27 cellular contexts compared by ENCODE assay signal in the genomic region with DNA sequence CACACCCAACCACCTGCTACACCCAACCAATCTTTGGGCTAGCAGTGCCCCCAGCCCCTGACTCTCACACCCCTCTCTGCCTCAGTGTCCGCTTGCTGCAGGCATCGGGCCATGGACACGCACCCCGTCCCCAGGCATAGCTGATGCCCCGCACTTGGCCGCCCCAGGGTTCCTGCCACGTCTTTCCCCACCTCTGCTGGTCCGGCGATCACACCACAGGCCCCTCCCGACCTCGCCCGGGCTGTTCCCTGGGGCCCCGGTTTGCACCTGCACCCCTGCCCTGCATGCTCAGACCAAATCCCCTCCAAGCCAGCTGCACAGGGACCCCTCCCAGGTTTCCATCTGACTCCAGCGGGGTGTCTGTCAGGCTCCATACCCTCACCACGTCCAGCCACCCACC. TPM values are rescaled to one million over a fixed set of nuclear protein-coding genes. Genes with fewer than 3 reads are reported as not detected.
"Had no signal": no experiment of that assay in that cellular context is flagged by ENCODE, and none has a peak within 500 bp of the region (broad histone marks: within the 10 kb centered on the region; RNA-seq: fewer than 3 reads in every experiment).

No MANE protein-coding gene starts in this region.

- H3K4me2 ChIP-seq: smooth muscle cell had no signal

- H3K4me1 ChIP-seq: foreskin keratinocyte had no signal

- ATAC-seq: activated naive CD8-positive, alpha-beta T cell treated with anti-CD3 and anti-CD28 coated beads, Interleukin-2, amount 50 U/mL, for 24 hours; foreskin keratinocyte; left colon had no signal

- H3K4me3 ChIP-seq: cardiac muscle cell, sigmoid colon, smooth muscle cell, testis, vagina had no signal

- H3K36me3 ChIP-seq: cardiac muscle cell, sigmoid colon, vagina had no signal

- H3K27me3 ChIP-seq: testis, vagina had no signal

- DNase-seq: activated B cell treated with CpG ODN at 0.5 μM for 24 hours; activated CD4-positive, alpha-beta T cell treated with anti-CD3 and anti-CD28 coated beads for 4 hours; activated CD8-positive, alpha-beta memory T cell treated with anti-CD3 and anti-CD28 coated beads for 24 hours; activated CD8-positive, alpha-beta memory T cell treated with anti-CD3 and anti-CD28 coated beads, Interleukin-2, amount 50 U/mL, for 4 hours; activated naive CD4-positive, alpha-beta T cell; activated naive CD8-positive, alpha-beta T cell treated with anti-CD3 and anti-CD28 coated beads, Interleukin-2, amount 50 U/mL, for 24 hours; activated T-cell treated with anti-CD3 and anti-CD28 coated beads, Interleukin-2, amount 50 U/mL, for 24 hours; dermis blood vessel endothelial cell; effector CD8-positive, alpha-beta T cell; foreskin keratinocyte; left colon; mesenchymal stem cell; nephron progenitor cell; occipital lobe; posterior cingulate gyrus; retina; sigmoid colon; stimulated activated CD4-positive, alpha-beta T cell treated with anti-CD3 and anti-CD28 coated beads, Interleukin-2, amount 100 ng/mL, for 48 hours; stimulated activated CD8-positive, alpha-beta memory T cell treated with anti-CD3 and anti-CD28 coated beads, Interleukin-4, amount 100 ng/mL, for 48 hours; stimulated activated naive CD4-positive, alpha-beta T cell; T1000; testis had no signal

- H3K9me3 ChIP-seq: sigmoid colon, testis, vagina had no signal

- H3K27ac ChIP-seq: cardiac muscle cell, foreskin keratinocyte, sigmoid colon, testis, vagina had no signal

RNA-seq across cellular contexts. Expression of gene BEGAIN, which starts 38.3 kb away (rescaled TPM):
- total RNA-seq: activated B cell treated with CpG ODN at 0.5 μM for 24 hours, cardiac muscle cell, glomerular endothelial cell, myocyte had no signal
- polyA plus RNA-seq: cardiac muscle cell had no signal
